10 cellular contexts compared by ENCODE assay signal in the genomic region with DNA sequence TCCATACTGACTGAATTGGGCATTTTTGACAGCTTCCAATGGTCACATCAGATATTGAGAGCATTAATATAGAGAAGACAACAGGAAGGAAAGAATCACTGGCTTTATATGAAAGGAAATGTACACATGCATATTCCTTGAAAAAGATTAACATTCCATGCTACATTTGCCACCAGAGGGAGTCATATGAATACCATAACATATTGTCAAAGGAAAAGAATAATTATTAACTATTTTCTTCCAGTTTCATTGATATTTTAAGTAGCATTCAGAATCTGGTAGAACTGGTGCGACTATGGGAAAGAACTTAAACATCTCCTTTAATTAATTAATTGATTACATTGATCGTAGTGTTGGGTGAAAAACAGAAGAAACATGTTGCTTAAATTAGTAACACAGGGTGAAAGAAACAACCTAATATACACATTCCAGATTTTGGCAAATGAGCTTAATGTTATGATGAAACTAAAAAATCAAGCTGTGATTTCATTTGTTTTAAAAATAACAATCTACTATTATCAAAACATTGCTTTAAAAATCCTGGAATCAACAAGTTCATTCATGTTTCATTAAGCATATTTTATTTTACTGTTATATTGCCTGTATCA.
DNase-seq lines count a peak whose midpoint lies in the region; TF ChIP-seq lines count a peak whose summit lies in the region.
"Had no signal": no experiment of that assay in that cellular context is flagged by ENCODE, and none has a peak within 500 bp of the region (broad histone marks: within the 10 kb centered on the region; RNA-seq: fewer than 3 reads in every experiment).

No MANE protein-coding gene starts in this region.

- H3K4me1 Mint-ChIP-seq in T-helper 2 cell treated with Interferon-gamma antibody and Interleukin-4, amounts not matched to agents 5 μg/mL and 100 μg/mL, for 36 hours (ENCODE audit: low read depth) = no peaks in the 10 kb centered on the region
- H3K4me1 Mint-ChIP-seq in activated T-cell treated with anti-CD3 and anti-CD28 coated beads, Interleukin-2, amount 50 U/mL, for 24 hours (ENCODE audit: low read depth) = no peaks in the 10 kb centered on the region

- H3K4me1 ChIP-seq in parathyroid adenoma = no peaks in the 10 kb centered on the region

- no peak overlapping the region for H3K27ac Mint-ChIP-seq in T-helper 2 cell treated with Interferon-gamma antibody and Interleukin-4, amounts not matched to agents 5 μg/mL and 100 μg/mL, for 36 hours
- no peak overlapping the region for H3K27ac Mint-ChIP-seq in activated T-cell treated with anti-CD3 and anti-CD28 coated beads, Interleukin-2, amount 50 U/mL, for 24 hours

- H3K27ac ChIP-seq in parathyroid adenoma = no peak overlapping the region
- H3K27ac ChIP-seq in substantia nigra (ENCODE audit: low read depth, low read length, poor library complexity, severe bottlenecking) = no peak overlapping the region
- H3K27ac ChIP-seq: neutrophil had no signal

- no peak overlapping the region for H3K4me3 ChIP-seq in parathyroid adenoma (ENCODE audit: low read depth, low read length)

- no peak overlapping the region for H3K9ac ChIP-seq in parathyroid adenoma

- no peaks in the 10 kb centered on the region for H3K27me3 ChIP-seq in parathyroid adenoma (ENCODE audit: control insufficient read depth, insufficient read depth, low read length)
- H3K27me3 ChIP-seq: neutrophil had no signal

- H3K27me3 Mint-ChIP-seq in T-helper 2 cell treated with Interferon-gamma antibody and Interleukin-4, amounts not matched to agents 5 μg/mL and 100 μg/mL, for 36 hours (ENCODE audit: low read depth) = no peaks in the 10 kb centered on the region
- H3K27me3 Mint-ChIP-seq in activated T-cell treated with anti-CD3 and anti-CD28 coated beads, Interleukin-2, amount 50 U/mL, for 24 hours = no peaks in the 10 kb centered on the region

- DNase-seq in GDM1 (lab: John Stamatoyannopoulos, UW) (peak; percentile 1), NCI-H1417 treated with DMSO at 0.1 percent for 48 hours (lab: John Stamatoyannopoulos, UW) (peak; percentile 10), dermis microvascular lymphatic vessel endothelial cell (ENCODE audit: low read depth in 2 of 2) (peak; percentile 4 to 36), cortex of kidney (lab: John Stamatoyannopoulos, UW) (no peak), substantia nigra (lab: John Stamatoyannopoulos, UW) (no peak)
- DNase-seq in T-helper 2 cell treated with Interferon-gamma antibody and Interleukin-4, amounts not matched to agents 5 μg/mL and 100 μg/mL, for 36 hours (ENCODE audit: low spot score) = no peak
- DNase-seq in activated T-cell treated with anti-CD3 and anti-CD28 coated beads, Interleukin-2, amount 50 U/mL, for 24 hours = no peak
- DNase-seq: activated T-cell treated with anti-CD3 and anti-CD28 coated beads, Interleukin-2, amount 50 U/mL, for 4 hours had no signal

- TF ChIP-seq CTCF in parathyroid adenoma (IDR thresholded peaks at IDR 0.05) = peak; percentile 59

- H3K4me3 Mint-ChIP-seq in T-helper 2 cell treated with Interferon-gamma antibody and Interleukin-4, amounts not matched to agents 5 μg/mL and 100 μg/mL, for 36 hours = no peak overlapping the region
- no peak overlapping the region for H3K4me3 Mint-ChIP-seq in activated T-cell treated with anti-CD3 and anti-CD28 coated beads, Interleukin-2, amount 50 U/mL, for 24 hours
- H3K4me3 Mint-ChIP-seq: activated T-cell treated with anti-CD3 and anti-CD28 coated beads, Interleukin-2, amount 50 U/mL, for 4 hours had no signal

- H3K36me3 ChIP-seq in parathyroid adenoma (ENCODE audit: control insufficient read depth, insufficient read depth, low read length) = no peaks in the 10 kb centered on the region
- H3K36me3 ChIP-seq: neutrophil had no signal

- H3K36me3 Mint-ChIP-seq in T-helper 2 cell treated with Interferon-gamma antibody and Interleukin-4, amounts not matched to agents 5 μg/mL and 100 μg/mL, for 36 hours (ENCODE audit: low read depth) = no peaks in the 10 kb centered on the region
- H3K36me3 Mint-ChIP-seq in activated T-cell treated with anti-CD3 and anti-CD28 coated beads, Interleukin-2, amount 50 U/mL, for 24 hours (ENCODE audit: low read depth) = no peaks in the 10 kb centered on the region

- H3K4me2 ChIP-seq in parathyroid adenoma (ENCODE audit: low read length) = no peak overlapping the region

- no peaks in the 10 kb centered on the region for H3K9me3 Mint-ChIP-seq in T-helper 2 cell treated with Interferon-gamma antibody and Interleukin-4, amounts not matched to agents 5 μg/mL and 100 μg/mL, for 36 hours
- peaks cover 7% of the 10 kb centered on the region for H3K9me3 Mint-ChIP-seq in activated T-cell treated with anti-CD3 and anti-CD28 coated beads, Interleukin-2, amount 50 U/mL, for 24 hours

- no peak overlapping the region for H2AFZ ChIP-seq in parathyroid adenoma

- no peaks in the 10 kb centered on the region for H3K79me2 ChIP-seq in parathyroid adenoma

- no peaks in the 10 kb centered on the region for H3K9me3 ChIP-seq in parathyroid adenoma (ENCODE audit: control insufficient read depth, low read length)
- H3K9me3 ChIP-seq: neutrophil had no signal

Comparison
In these comparisons a context has a peak if more than half of its experiments do, and no peak if none do; other contexts are left out.
1. DNase-seq: peak in GDM1 (single experiment), NCI-H1417 treated with DMSO at 0.1 percent for 48 hours (single experiment) and dermis microvascular lymphatic vessel endothelial cell (2 of 2); none in T-helper 2 cell treated with Interferon-gamma antibody and Interleukin-4, amounts not matched to agents 5 μg/mL and 100 μg/mL, for 36 hours (single experiment), activated T-cell treated with anti-CD3 and anti-CD28 coated beads, Interleukin-2, amount 50 U/mL, for 24 hours (single experiment), cortex of kidney (single experiment) and substantia nigra (0 of 49).